In genomic region chr6:129490551-129491245, GRCh38 we compare ENCODE assay signal across 8 cellular contexts.
A peak's percentile ranks its signal among the peaks of the same experiment; 100 is the strongest.
DNase-seq lines count a peak whose midpoint lies in the region; ATAC-seq lines count a peak whose summit lies in the region.

No MANE protein-coding gene starts in this region.

- DNase-seq in GDM1 (lab: John Stamatoyannopoulos, UW) (peak; percentile 79), GM23248 (peak; percentile 94), Kasumi-1 (lab: John Stamatoyannopoulos, UW) (peak; percentile 94 to 96), mucosa of gallbladder (ENCODE audit: low spot score) (peak; percentile 34), mesenteric fat pad (ENCODE audit: low spot score) (no peak)
- DNase-seq in activated CD4-positive, alpha-beta T cell treated with anti-CD3 and anti-CD28 coated beads for 48 hours, result peak; percentile 68
- DNase-seq in stimulated activated naive CD8-positive, alpha-beta T cell treated with anti-CD3 and anti-CD28 coated beads, Interleukin-15, amount 100 ng/mL, for 72 hours, result peak; percentile 57 to 65

- H3K9ac ChIP-seq in GM23248 (peak overlapping the region; percentile 91), duodenal mucosa (ENCODE audit: low read depth in 1 of 2, low read length in 2 of 2) (peak overlapping the region in 1 of 2 donors; percentile 7)

- H3K27me3 Mint-ChIP-seq in stimulated activated naive CD8-positive, alpha-beta T cell treated with anti-CD3 and anti-CD28 coated beads, Interleukin-15, amount 100 ng/mL, for 72 hours, result no peaks in the 10 kb centered on the region

- H3K4me3 ChIP-seq in GM23248 (peak overlapping the region; percentile 72), duodenal mucosa (ENCODE audit: low read depth in 1 of 2, low read length in 2 of 2) (peak overlapping the region; percentile 21 to 22)

- in situ Hi-C loops in GM23248 (cut with MboI), result loop anchor here (10.0 kb wide), 1 partner anchor 534 kb away; no protein-coding TSS in a partner anchor

- H3K4me3 Mint-ChIP-seq in stimulated activated naive CD8-positive, alpha-beta T cell treated with anti-CD3 and anti-CD28 coated beads, Interleukin-15, amount 100 ng/mL, for 72 hours, result peak overlapping the region; percentile 76

- peak overlapping the region; percentile 97 to 100 for H3K27ac Mint-ChIP-seq in stimulated activated naive CD8-positive, alpha-beta T cell treated with anti-CD3 and anti-CD28 coated beads, Interleukin-15, amount 100 ng/mL, for 72 hours

- ATAC-seq in stimulated activated naive CD8-positive, alpha-beta T cell treated with anti-CD3 and anti-CD28 coated beads, Interleukin-15, amount 100 ng/mL, for 72 hours, result peak; percentile 89

- H3K9me3 ChIP-seq in GM23248 (ENCODE audit: low read depth) (no peaks in the 10 kb centered on the region), duodenal mucosa (ENCODE audit: control insufficient read depth in 1 of 2, low read length in 2 of 2) (no peaks in the 10 kb centered on the region)

- 1 to 3% methylated on average over 9 of the region's 9 CpGs for WGBS in GM23248 (ENCODE audit: low coverage in 1 of 2, low lambda C conversion rate in 2 of 2, missing lambda C conversion rate in 2 of 2), 2 experiments

- no peaks in the 10 kb centered on the region for H3K9me2 ChIP-seq in GM23248 (ENCODE audit: insufficient read depth)

- H4K20me1 ChIP-seq in GM23248 (ENCODE audit: insufficient read depth), result no peaks in the 10 kb centered on the region

- no peaks in the 10 kb centered on the region for H3K9me3 Mint-ChIP-seq in stimulated activated naive CD8-positive, alpha-beta T cell treated with anti-CD3 and anti-CD28 coated beads, Interleukin-15, amount 100 ng/mL, for 72 hours

- H3K4me1 Mint-ChIP-seq in stimulated activated naive CD8-positive, alpha-beta T cell treated with anti-CD3 and anti-CD28 coated beads, Interleukin-15, amount 100 ng/mL, for 72 hours, result peaks cover 77% of the 10 kb centered on the region

- H3K4me2 ChIP-seq in GM23248 (ENCODE audit: unreplicated experiment), result peak overlapping the region; percentile 98

- H3F3A ChIP-seq in GM23248 (ENCODE audit: insufficient read depth), result peaks cover 65% of the 10 kb centered on the region

- H2AFZ ChIP-seq in GM23248, result peak overlapping the region; percentile 75

- H3K27me3 ChIP-seq in GM23248 (replicated peaks; ENCODE audit: insufficient read depth), result no peaks in the 10 kb centered on the region
- no peaks in the 10 kb centered on the region for H3K27me3 ChIP-seq in duodenal mucosa (ENCODE audit: control insufficient read depth in 1 of 2, insufficient read depth in 2 of 2, low read length in 2 of 2)

- H3K36me3 ChIP-seq in GM23248 (ENCODE audit: low read depth) (no peaks in the 10 kb centered on the region), duodenal mucosa (ENCODE audit: control insufficient read depth in 1 of 2, insufficient read depth in 2 of 2, low read length in 2 of 2) (no peaks in the 10 kb centered on the region)

- H3K27ac ChIP-seq in GM23248 (peak overlapping the region; percentile 100), duodenal mucosa (ENCODE audit: low read depth, low read length) (peak overlapping the region; percentile 70)

- H3K79me2 ChIP-seq in GM23248 (ENCODE audit: insufficient read depth), result no peaks in the 10 kb centered on the region

- H3K4me1 ChIP-seq in GM23248 (ENCODE audit: insufficient read depth) (peaks cover 58% of the 10 kb centered on the region), duodenal mucosa (ENCODE audit: control insufficient read depth in 1 of 2, insufficient read depth in 2 of 2, low read length in 2 of 2) (peaks cover 12 to 35% of the 10 kb centered on the region in 2 donors)
